In genomic region chr16:21339269-21339641, GRCh38 we compare ENCODE assay signal across 22 cellular contexts.
"Had no signal": no experiment of that assay in that cellular context is flagged by ENCODE, and none has a peak within 500 bp of the region (broad histone marks: within the 10 kb centered on the region; RNA-seq: fewer than 3 reads in every experiment).

No MANE protein-coding gene starts in this region.

- H3K36me3 ChIP-seq: heart right ventricle, prostate gland, right atrium auricular region, sigmoid colon, upper lobe of left lung had no signal

- H3K4me3 ChIP-seq: esophagus squamous epithelium, heart right ventricle, lung, prostate gland, right atrium auricular region, sigmoid colon, testis, tibial artery, upper lobe of left lung had no signal

- H3K4me1 ChIP-seq: esophagus squamous epithelium, heart right ventricle, prostate gland, right atrium auricular region, sigmoid colon, testis, tibial artery, upper lobe of left lung had no signal

- ATAC-seq: effector memory CD8-positive, alpha-beta T cell; heart right ventricle; left lobe of liver had no signal

- H3K9me3 ChIP-seq: esophagus squamous epithelium, heart right ventricle, prostate gland, right atrium auricular region, sigmoid colon, testis, tibial artery, upper lobe of left lung had no signal

- H3K27me3 ChIP-seq: esophagus squamous epithelium, heart right ventricle, right atrium auricular region, sigmoid colon, testis, tibial artery, upper lobe of left lung had no signal

- H3K27ac ChIP-seq: esophagus squamous epithelium, heart right ventricle, prostate gland, right atrium auricular region, sigmoid colon, testis, tibial artery, upper lobe of left lung had no signal

- DNase-seq: cortex of kidney; effector memory CD8-positive, alpha-beta T cell; esophagus squamous epithelium; foreskin melanocyte; glutamatergic neuron; heart right ventricle; hypothalamus; immature natural killer cell; islet precursor cell; kidney glomerular epithelial cell; naive B cell; sigmoid colon; stimulated activated CD4-positive, alpha-beta T cell treated with anti-CD3 and anti-CD28 coated beads, Interleukin-2, amount 100 ng/mL, for 24 hours; stimulated activated CD4-positive, alpha-beta T cell treated with anti-CD3 and anti-CD28 coated beads, Interleukin-4, amount 100 ng/mL, for 24 hours; stimulated activated naive CD8-positive, alpha-beta T cell treated with anti-CD3 and anti-CD28 coated beads, Interleukin-15, Interleukin-2, amounts not matched to agents 100 U/mL and 50 U/mL, for 24 hours; testis; tibial artery; upper lobe of left lung had no signal
